14 cellular contexts compared by ENCODE assay signal in genomic region chr22:40213478-40213877, GRCh38. TPM values are rescaled to one million over a fixed set of nuclear protein-coding genes. Genes with fewer than 3 reads are reported as not detected.
DNase-seq lines count a peak whose midpoint lies in the region; ATAC-seq, FAIRE-seq and TF ChIP-seq lines count a peak whose summit lies in the region.
"Had no signal": no experiment of that assay in that cellular context is flagged by ENCODE, and none has a peak within 500 bp of the region (broad histone marks: within the 10 kb centered on the region; RNA-seq: fewer than 3 reads in every experiment).

No MANE protein-coding gene starts in this region.

- H4K8ac ChIP-seq in mesenchymal stem cell (ENCODE audit: low read length) = no peak overlapping the region

- H2BK120ac ChIP-seq in mesenchymal stem cell (ENCODE audit: low read depth, low read length) = no peak overlapping the region

- no peaks in the 10 kb centered on the region for H3K9me3 Mint-ChIP-seq in astrocyte (ENCODE audit: unreplicated experiment)
- no peaks in the 10 kb centered on the region for H3K9me3 Mint-ChIP-seq in naive thymus-derived CD4-positive, alpha-beta T cell

- H4K20me1 ChIP-seq in astrocyte (ENCODE audit: insufficient read depth, low read length) = peaks cover 96% of the 10 kb centered on the region

- H3K9me3 ChIP-seq in astrocyte (ENCODE audit: insufficient read depth, low read depth, low read length) (no peaks in the 10 kb centered on the region), mesenchymal stem cell (ENCODE audit: control insufficient read depth, low read length) (no peaks in the 10 kb centered on the region)
- H3K9me3 ChIP-seq in naive thymus-derived CD4-positive, alpha-beta T cell (ENCODE audit: control insufficient read depth in 2 of 3, low read length in 3 of 3) = no peaks in the 10 kb centered on the region
- H3K9me3 ChIP-seq: A549, upper lobe of left lung had no signal

- intact Hi-C loops in naive thymus-derived CD4-positive, alpha-beta T cell (cut with micrococcal nuclease) = no loop called here

- H3K27me3 Mint-ChIP-seq in astrocyte (ENCODE audit: low read depth, unreplicated experiment) = no peaks in the 10 kb centered on the region
- H3K27me3 Mint-ChIP-seq in naive thymus-derived CD4-positive, alpha-beta T cell = no peaks in the 10 kb centered on the region

- no peak overlapping the region for H3K4me3 ChIP-seq in astrocyte (ENCODE audit: insufficient read depth, low read depth, low read length)
- no peak overlapping the region for H3K4me3 ChIP-seq in naive thymus-derived CD4-positive, alpha-beta T cell (ENCODE audit: low read length)
- H3K4me3 ChIP-seq in mesenchymal stem cell (ENCODE audit: insufficient read depth in 1 of 2, low read depth in 1 of 2, low read length in 2 of 2) = no peak overlapping the region
- H3K4me3 ChIP-seq: A549, skin epidermis, upper lobe of left lung had no signal

- in situ Hi-C loops in KBM-7 (cut with MboI; ENCODE audit: low pct_unique_long_range_greater_than_20kb, low sequenced_read_pairs) = no loop called here

- peaks cover 42% of the 10 kb centered on the region for H3K79me1 ChIP-seq in mesenchymal stem cell (replicated peaks; ENCODE audit: low read length, poor library complexity, severe bottlenecking)

- CTCF ChIA-PET in naive thymus-derived CD4-positive, alpha-beta T cell (lab: Charles Lee) = interaction anchor here (0.8 to 1.1 kb wide), 2 partner anchors 19 to 134 kb away, joined by 3 to 4 read pairs; no protein-coding TSS in a partner anchor

- H3K9ac ChIP-seq in astrocyte (ENCODE audit: low read length) (no peak overlapping the region), mesenchymal stem cell (ENCODE audit: low read length) (no peak overlapping the region)

- DNase-seq in NCI-H2171 treated with DMSO at 0.1 percent for 48 hours (lab: John Stamatoyannopoulos, UW) (peak; percentile 22), NCI-H2171 (lab: John Stamatoyannopoulos, UW) (no peak), KBM-7 (peak; percentile 30), astrocyte (ENCODE audit: low read depth) (no peak), GM19240 (ENCODE audit: insufficient read length, low spot score) (no peak), NOMO-1 (lab: John Stamatoyannopoulos, UW; ENCODE audit: unreplicated experiment in 2 of 2) (no peak), mesenchymal stem cell (no peak)
- no peak for DNase-seq in naive thymus-derived CD4-positive, alpha-beta T cell
- DNase-seq: NCI-H1105, OCI-M1, upper lobe of left lung had no signal

- H3K4me1 ChIP-seq in astrocyte (ENCODE audit: insufficient read depth, low read length) (no peaks in the 10 kb centered on the region), mesenchymal stem cell (ENCODE audit: control insufficient read depth, insufficient read depth, low read depth, low read length) (peaks cover 2% of the 10 kb centered on the region)
- H3K4me1 ChIP-seq in naive thymus-derived CD4-positive, alpha-beta T cell (ENCODE audit: control insufficient read depth in 2 of 2, insufficient read depth in 2 of 2, low read length in 2 of 2) = peaks cover 47 to 79% of the 10 kb centered on the region in 2 donors
- H3K4me1 ChIP-seq: A549 had no signal

- no peak overlapping the region for H4K91ac ChIP-seq in mesenchymal stem cell (ENCODE audit: low read length)

- H3K4me2 ChIP-seq in astrocyte (ENCODE audit: low read length) = no peak overlapping the region
- H3K4me2 ChIP-seq in mesenchymal stem cell (ENCODE audit: low read length, poor library complexity, severe bottlenecking) = no peak overlapping the region
- H3K4me2 ChIP-seq: A549 had no signal

- no peak overlapping the region for H2BK5ac ChIP-seq in mesenchymal stem cell (ENCODE audit: low read depth, low read length, poor library complexity, severe bottlenecking)

- WGBS in mesenchymal stem cell = 82% methylated on average over 3 of the region's 4 CpGs

- H3K4me3 Mint-ChIP-seq in astrocyte (ENCODE audit: unreplicated experiment) = no peak overlapping the region
- peak overlapping the region in 5 of 10 donors; percentile 4 to 85 (median 51) for H3K4me3 Mint-ChIP-seq in naive thymus-derived CD4-positive, alpha-beta T cell

- no peak overlapping the region for H2BK12ac ChIP-seq in mesenchymal stem cell (ENCODE audit: low read length in 2 of 2)

- H3K27me3 ChIP-seq in astrocyte (ENCODE audit: insufficient read depth, low read length) = no peaks in the 10 kb centered on the region
- H3K27me3 ChIP-seq in naive thymus-derived CD4-positive, alpha-beta T cell (ENCODE audit: control insufficient read depth in 2 of 2, insufficient read depth in 2 of 2, low read length in 2 of 2) = no peaks in the 10 kb centered on the region
- H3K27me3 ChIP-seq in mesenchymal stem cell (ENCODE audit: control insufficient read depth in 1 of 2, insufficient read depth in 1 of 2, low read length in 2 of 2) = no peaks in the 10 kb centered on the region
- H3K27me3 ChIP-seq: upper lobe of left lung had no signal

- no peak for TF ChIP-seq CTCF in astrocyte (IDR thresholded peaks at IDR 0.05; ENCODE audit: insufficient read depth, low read depth, low read length)

- peaks cover 33% of the 10 kb centered on the region for H3K4me1 Mint-ChIP-seq in astrocyte (ENCODE audit: low read depth, unreplicated experiment)
- H3K4me1 Mint-ChIP-seq in naive thymus-derived CD4-positive, alpha-beta T cell = peaks cover 74 to 95% (median 90%) of the 10 kb centered on the region in 7 donors

- H3K14ac ChIP-seq in mesenchymal stem cell (ENCODE audit: low read length in 2 of 2) = no peak overlapping the region

- no peak overlapping the region for H3K4ac ChIP-seq in mesenchymal stem cell (ENCODE audit: low read depth in 1 of 2, low read length in 2 of 2)

- H3K27ac Mint-ChIP-seq in astrocyte (ENCODE audit: unreplicated experiment) = no peak overlapping the region
- H3K27ac Mint-ChIP-seq in naive thymus-derived CD4-positive, alpha-beta T cell = peak overlapping the region in 8 of 9 donors; percentile 22 to 97 (median 89)

- H3K18ac ChIP-seq in mesenchymal stem cell (ENCODE audit: low read depth in 1 of 2, low read length in 2 of 2) = no peak overlapping the region

- no peak overlapping the region for H3K23ac ChIP-seq in mesenchymal stem cell (ENCODE audit: low read length in 2 of 2)

- H2AFZ ChIP-seq in astrocyte (ENCODE audit: low read depth, low read length) = no peak overlapping the region
- H2AFZ ChIP-seq in mesenchymal stem cell (ENCODE audit: low read depth, low read length) = no peak overlapping the region

- H3K36me3 Mint-ChIP-seq in astrocyte (ENCODE audit: low read depth, unreplicated experiment) = peaks cover 2% of the 10 kb centered on the region
- H3K36me3 Mint-ChIP-seq in naive thymus-derived CD4-positive, alpha-beta T cell = peaks cover 0 to 8% (median 4%) of the 10 kb centered on the region in 5 donors

- H2BK15ac ChIP-seq in mesenchymal stem cell (ENCODE audit: low read depth, poor library complexity, severe bottlenecking) = no peak overlapping the region

- peak; percentile 29 for FAIRE-seq in astrocyte (lab: Jason Lieb, UNC)
- FAIRE-seq: A549 had no signal

- no peak overlapping the region for H2AK5ac ChIP-seq in mesenchymal stem cell (ENCODE audit: low read length, severe bottlenecking)

- peaks cover 95% of the 10 kb centered on the region for H3K79me2 ChIP-seq in astrocyte (ENCODE audit: insufficient read depth, low read length)

- H3K27ac ChIP-seq in astrocyte (ENCODE audit: low read depth, low read length) (no peak overlapping the region), mesenchymal stem cell (ENCODE audit: low read length, poor library complexity, severe bottlenecking) (no peak overlapping the region)
- H3K27ac ChIP-seq in naive thymus-derived CD4-positive, alpha-beta T cell (ENCODE audit: low read depth, low read length) = peak overlapping the region; percentile 31
- H3K27ac ChIP-seq: A549, HL-60, upper lobe of left lung had no signal

- no peak for ATAC-seq in naive thymus-derived CD4-positive, alpha-beta T cell
- ATAC-seq: A549 had no signal

- H3K36me3 ChIP-seq in astrocyte (ENCODE audit: insufficient read depth, low read length) = no peaks in the 10 kb centered on the region
- H3K36me3 ChIP-seq in naive thymus-derived CD4-positive, alpha-beta T cell (ENCODE audit: control insufficient read depth in 2 of 3, insufficient read depth in 3 of 3, low read length in 3 of 3) = no peaks in the 10 kb centered on the region
- H3K36me3 ChIP-seq in mesenchymal stem cell (ENCODE audit: control insufficient read depth in 1 of 2, insufficient read depth in 2 of 2, low read depth in 1 of 2, low read length in 2 of 2) = peaks cover 0 to 5% of the 10 kb centered on the region in 2 experiments
- H3K36me3 ChIP-seq: upper lobe of left lung had no signal

- POLR2A ChIA-PET in naive thymus-derived CD4-positive, alpha-beta T cell (lab: Charles Lee) = interaction anchor here (0.7 kb wide), 1 partner anchor 31 kb away, joined by 3 read pairs; no protein-coding TSS in a partner anchor

RNA-seq across cellular contexts. Expression of gene TNRC6B, which starts 35.8 kb away (rescaled TPM):
- 45.2 and 51.2 TPM in 2 replicates for total RNA-seq in astrocyte
- 100 to 1,000 TPM in 4 of 5 experiments, 10 to 100 TPM in 1; 67.4 to 165 (median 146) TPM for total RNA-seq in naive thymus-derived CD4-positive, alpha-beta T cell
- 100 to 1,000 TPM; 102 to 119 TPM for polyA plus RNA-seq in naive thymus-derived CD4-positive, alpha-beta T cell
- 5.6 TPM for polyA plus RNA-seq in mesenchymal stem cell (2013, experiment 1 of 2)
- 4.9 TPM for polyA plus RNA-seq in mesenchymal stem cell (2013, experiment 2 of 2)

Comparison
In these comparisons a context has a peak if more than half of its experiments do, and no peak if none do; other contexts are left out.
1. DNase-seq: peak in NCI-H2171 treated with DMSO at 0.1 percent for 48 hours (single experiment) and KBM-7 (single experiment); none in NCI-H2171 (single experiment), astrocyte (single experiment), naive thymus-derived CD4-positive, alpha-beta T cell (0 of 9), GM19240 (single experiment), NOMO-1 (0 of 2) and mesenchymal stem cell (single experiment).